Comparison of ENCODE assay signal across 9 cellular contexts in genomic region chr1:222754386-222755139, GRCh38. TPM values are rescaled to one million over a fixed set of nuclear protein-coding genes. Genes with fewer than 3 reads are reported as not detected.
DNase-seq lines count a peak whose midpoint lies in the region; ATAC-seq, FAIRE-seq and TF ChIP-seq lines count a peak whose summit lies in the region.
"Had no signal": no experiment of that assay in that cellular context is flagged by ENCODE, and none has a peak within 500 bp of the region (broad histone marks: within the 10 kb centered on the region; RNA-seq: fewer than 3 reads in every experiment).

No MANE protein-coding gene starts in this region.

- POLR2A ChIA-PET in HEK293 (lab: Yijun Ruan, JAX), result interaction anchor here (0.8 to 1.1 kb wide), 2 partner anchors 11 to 39 kb away, joined by 3 to 5 read pairs; no protein-coding TSS in a partner anchor

- DNase-seq in body of pancreas (peak in 3 of 4 donors; percentile 21 to 59 (median 24)), keratinocyte (ENCODE audit: low read depth, low spot score) (peak; percentile 45), T-helper 9 cell (no peak), NCI-H748 (lab: John Stamatoyannopoulos, UW; ENCODE audit: unreplicated experiment) (no peak), D721Med (ENCODE audit: insufficient read length, low spot score) (no peak), NCI-H1694 treated with DMSO at 0.1 percent for 48 hours (lab: John Stamatoyannopoulos, UW) (no peak)
- DNase-seq: activated CD4-positive, alpha-beta T cell treated with anti-CD3 and anti-CD28 coated beads for 48 hours had no signal

- no peak for ATAC-seq in body of pancreas

- no peaks in the 10 kb centered on the region for H3K9me1 ChIP-seq in keratinocyte (ENCODE audit: control insufficient read depth, extremely low read depth, insufficient read depth, low read length)

- no peaks in the 10 kb centered on the region for H3K4me1 ChIP-seq in HEK293 (ENCODE audit: control insufficient read depth, insufficient read depth, low read length)
- H3K4me1 ChIP-seq in body of pancreas, result no peaks in the 10 kb centered on the region
- peaks cover 15% of the 10 kb centered on the region for H3K4me1 ChIP-seq in keratinocyte (ENCODE audit: control insufficient read depth, extremely low read depth, insufficient read depth, low read length)
- H3K4me1 ChIP-seq in stomach smooth muscle (ENCODE audit: control insufficient read depth, insufficient read depth, low read length), result peaks cover 10% of the 10 kb centered on the region

- H3K79me2 ChIP-seq in keratinocyte (ENCODE audit: control insufficient read depth, insufficient read depth, low read length), result no peaks in the 10 kb centered on the region

- H3K36me3 ChIP-seq in HEK293 (ENCODE audit: control insufficient read depth in 2 of 2, insufficient read depth in 1 of 2, low read length in 2 of 2), result no peaks in the 10 kb centered on the region
- H3K36me3 ChIP-seq in body of pancreas (replicated peaks in 1 of 2; ENCODE audit: insufficient read depth in 1 of 2, low read depth in 2 of 2), result no peaks in the 10 kb centered on the region
- H3K36me3 ChIP-seq in keratinocyte (ENCODE audit: control insufficient read depth in 2 of 2, extremely low read depth in 1 of 2, insufficient read depth in 2 of 2, low read length in 2 of 2), result no peaks in the 10 kb centered on the region
- H3K36me3 ChIP-seq in stomach smooth muscle (ENCODE audit: control insufficient read depth in 2 of 2, insufficient read depth in 2 of 2, low read length in 2 of 2), result no peaks in the 10 kb centered on the region

- 81 to 82% methylated on average over 9 of the region's 9 CpGs for WGBS in body of pancreas, 2 donors

- H3K9me3 ChIP-seq in HEK293 (ENCODE audit: control insufficient read depth, insufficient read depth, low read depth, low read length) (no peaks in the 10 kb centered on the region), body of pancreas (no peaks in the 10 kb centered on the region), keratinocyte (ENCODE audit: control insufficient read depth, low read depth, low read length) (no peaks in the 10 kb centered on the region), stomach smooth muscle (ENCODE audit: control insufficient read depth in 2 of 2, low read length in 2 of 2) (no peaks in the 10 kb centered on the region)

- FAIRE-seq in keratinocyte (lab: Jason Lieb, UNC), result peak; percentile 93
- no peak for FAIRE-seq in D721Med (lab: Jason Lieb, UNC)

- H3K27ac ChIP-seq in HEK293 (ENCODE audit: extremely low read depth, low read depth, low read length) (no peak overlapping the region), body of pancreas (no peak overlapping the region), keratinocyte (ENCODE audit: control insufficient read depth, insufficient read depth, low read length) (peak overlapping the region; percentile 84), stomach smooth muscle (ENCODE audit: low read length) (peak overlapping the region; percentile 53)

- intact Hi-C loops in body of pancreas (cut with DNase I), result no loop called here

- H3K4me3 ChIP-seq in HEK293 (ENCODE audit: low read depth, low read length) (no peak overlapping the region), body of pancreas (no peak overlapping the region), keratinocyte (ENCODE audit: control insufficient read depth in 2 of 3, extremely low read depth in 1 of 3, insufficient read depth in 2 of 3, low read depth in 1 of 3, low read length in 3 of 3) (no peak overlapping the region), stomach smooth muscle (ENCODE audit: low read length in 2 of 2) (no peak overlapping the region)

- TF ChIP-seq CTCF in HEK293 (tag by site-specific recombination; IDR thresholded peaks at IDR 0.05) (no peak), body of pancreas (IDR thresholded peaks at IDR 0.05) (no peak), keratinocyte (optimal IDR thresholded peaks at IDR 0.05 in 1 of 3, IDR thresholded peaks at IDR 0.05 in 1 of 3, conservative IDR thresholded peaks at IDR 0.05 in 1 of 3; ENCODE audit: extremely low read depth in 1 of 3, insufficient read depth in 2 of 3, low read length in 3 of 3) (no peak), D721Med (IDR thresholded peaks at IDR 0.05; ENCODE audit: insufficient read depth, missing control alignments) (no peak)

- no peaks in the 10 kb centered on the region for H4K20me1 ChIP-seq in keratinocyte (ENCODE audit: control insufficient read depth, extremely low read depth, insufficient read depth, low read length)

- H3K4me2 ChIP-seq in keratinocyte (ENCODE audit: control insufficient read depth, extremely low read depth, insufficient read depth, low read depth, low read length), result peak overlapping the region; percentile 72

- H3K27me3 ChIP-seq in body of pancreas (no peaks in the 10 kb centered on the region), keratinocyte (ENCODE audit: control insufficient read depth, extremely low read depth, insufficient read depth, low read length) (no peaks in the 10 kb centered on the region), stomach smooth muscle (ENCODE audit: control insufficient read depth in 1 of 2, insufficient read depth in 2 of 2, low read length in 2 of 2) (no peaks in the 10 kb centered on the region)

- peak overlapping the region; percentile 51 for H3K9ac ChIP-seq in keratinocyte (ENCODE audit: control insufficient read depth, extremely low read depth, insufficient read depth, low read length)
- no peak overlapping the region for H3K9ac ChIP-seq in stomach smooth muscle (ENCODE audit: low read length in 2 of 2)

- dilution Hi-C loops in keratinocyte (cut with MboI; ENCODE audit: extremely low pct_ligation_motif_present, low sequenced_read_pairs), result no loop called here

- peak overlapping the region; percentile 65 for H2AFZ ChIP-seq in keratinocyte (ENCODE audit: control insufficient read depth, low read length)

- TF ChIP-seq POLR2A in body of pancreas (IDR thresholded peaks at IDR 0.05), result no peak

- CTCF ChIA-PET in HEK293 (lab: Yijun Ruan, JAX), result interaction anchor here (0.8 kb wide), 1 partner anchor 16 kb away, joined by 4 read pairs; no protein-coding TSS in a partner anchor

TF ChIP-seq in HEK293, 187 proteins besides CTCF, POLR2A, EP300 and RAD21:
- peak; percentile 29; the same call in 1 of the 2 replicates for TF ChIP-seq ZIC2 (tag by site-specific recombination; IDR thresholded peaks at IDR 0.05)
- TF ChIP-seq ZNF785 (tag by site-specific recombination; IDR thresholded peaks at IDR 0.05), result no peak
- TF ChIP-seq TRIM28 (IDR thresholded peaks at IDR 0.05; ENCODE audit: borderline replicate concordance, low read length), result peak; percentile 55; the same call in 1 of the 2 replicates

RNA-seq across cellular contexts. Expression of gene FAM177B, which starts 17.6 kb away (rescaled TPM):
- 1 to 10 TPM in 1 of 2 donors, not detected in 1; 3.4 TPM for total RNA-seq in body of pancreas
- polyA plus RNA-seq in keratinocyte, result not detected in 3 replicates
- not detected for polyA plus RNA-seq in keratinocyte (2011; ENCODE audit: low read depth)
- polyA plus RNA-seq in keratinocyte (2011; cell fraction: cytosol; rRNA removed), result not detected in 2 replicates
- not detected in 2 replicates for polyA plus RNA-seq in keratinocyte (2011; cell fraction: nucleus; rRNA removed)
- 0.16 TPM in 1 of 2 replicates, not detected in the other for polyA plus RNA-seq in keratinocyte (2012; ENCODE audit: low replicate concordance)
- polyA minus RNA-seq in keratinocyte, result 0.59 TPM in 1 of 3 replicates, not detected in the others
- not detected for polyA minus RNA-seq in keratinocyte (2011; cell fraction: cytosol; rRNA and poly(A)+ RNA removed)
- not detected in 2 replicates for polyA minus RNA-seq in keratinocyte (2011; cell fraction: nucleus; rRNA and poly(A)+ RNA removed)

RNA-seq across cellular contexts. Expression of gene BROX, which starts 42.2 kb away (rescaled TPM):
- total RNA-seq in body of pancreas, result 10 to 100 TPM; 12.5 to 18.2 TPM
- 5.0 to 9.6 TPM (median 6.4 TPM) in 3 replicates for polyA plus RNA-seq in keratinocyte
- polyA plus RNA-seq in keratinocyte (2011; ENCODE audit: low read depth), result 21.6 TPM
- polyA plus RNA-seq in keratinocyte (2011; cell fraction: cytosol; rRNA removed), result 5.9 and 10.1 TPM in 2 replicates
- 7.7 and 9.9 TPM in 2 replicates for polyA plus RNA-seq in keratinocyte (2011; cell fraction: nucleus; rRNA removed)
- polyA plus RNA-seq in keratinocyte (2012; ENCODE audit: low replicate concordance), result 26.0 and 26.5 TPM in 2 replicates
- 5.0 to 15.0 TPM (median 5.4 TPM) in 3 replicates for polyA minus RNA-seq in keratinocyte
- polyA minus RNA-seq in keratinocyte (2011; cell fraction: cytosol; rRNA and poly(A)+ RNA removed), result 7.5 TPM
- 3.8 and 9.9 TPM in 2 replicates for polyA minus RNA-seq in keratinocyte (2011; cell fraction: nucleus; rRNA and poly(A)+ RNA removed)

RNA-seq across cellular contexts. Expression of gene AIDA, which starts 42.3 kb away (rescaled TPM):
- total RNA-seq in body of pancreas, result 10 to 100 TPM; 32.9 to 36.6 TPM
- 53.4 to 86.8 TPM (median 55.4 TPM) in 3 replicates for polyA plus RNA-seq in keratinocyte
- 36.1 TPM for polyA plus RNA-seq in keratinocyte (2011; ENCODE audit: low read depth)
- 58.4 and 112 TPM in 2 replicates for polyA plus RNA-seq in keratinocyte (2011; cell fraction: cytosol; rRNA removed)
- 18.9 and 23.2 TPM in 2 replicates for polyA plus RNA-seq in keratinocyte (2011; cell fraction: nucleus; rRNA removed)
- polyA plus RNA-seq in keratinocyte (2012; ENCODE audit: low replicate concordance), result 27.7 and 56.6 TPM in 2 replicates
- polyA minus RNA-seq in keratinocyte, result 32.0 to 86.8 TPM (median 49.4 TPM) in 3 replicates
- 52.0 TPM for polyA minus RNA-seq in keratinocyte (2011; cell fraction: cytosol; rRNA and poly(A)+ RNA removed)
- polyA minus RNA-seq in keratinocyte (2011; cell fraction: nucleus; rRNA and poly(A)+ RNA removed), result 12.5 and 20.9 TPM in 2 replicates

Comparison
In these comparisons a context has a peak if more than half of its experiments do, and no peak if none do; other contexts are left out.
1. H3K27ac ChIP-seq: peak in keratinocyte (single experiment) and stomach smooth muscle (single experiment); none in HEK293 (single experiment) and body of pancreas (0 of 4).
2. DNase-seq: peak in body of pancreas (3 of 4) and keratinocyte (single experiment); none in T-helper 9 cell (single experiment), NCI-H748 (single experiment), D721Med (single experiment) and NCI-H1694 treated with DMSO at 0.1 percent for 48 hours (single experiment).